ENCODE assay signal across 9 cellular contexts in genomic region chr3:36891651-36892268, GRCh38. TPM values are rescaled to one million over a fixed set of nuclear protein-coding genes. Genes with fewer than 3 reads are reported as not detected.
DNase-seq lines count a peak whose midpoint lies in the region; ATAC-seq and TF ChIP-seq lines count a peak whose summit lies in the region.
"Had no signal": no experiment of that assay in that cellular context is flagged by ENCODE, and none has a peak within 500 bp of the region (broad histone marks: within the 10 kb centered on the region; RNA-seq: fewer than 3 reads in every experiment).

No MANE protein-coding gene starts in this region.

- H3K4me1 Mint-ChIP-seq in activated CD4-positive, alpha-beta T cell treated with anti-CD3 and anti-CD28 coated beads, Interleukin-2, amount 10 ng/mL, durations not matched to agents 24 days and 14 days, result peaks cover 28% of the 10 kb centered on the region
- peaks cover 54 to 65% (median 55%) of the 10 kb centered on the region in 3 donors for H3K4me1 Mint-ChIP-seq in T-cell
- H3K4me1 Mint-ChIP-seq in progenitor cell of endocrine pancreas (ENCODE audit: low read depth), result peaks cover 7% of the 10 kb centered on the region

- no peak overlapping the region for H3K27ac Mint-ChIP-seq in activated CD4-positive, alpha-beta T cell treated with anti-CD3 and anti-CD28 coated beads, Interleukin-2, amount 10 ng/mL, durations not matched to agents 24 days and 14 days
- peak overlapping the region; percentile 77 to 92 for H3K27ac Mint-ChIP-seq in T-cell
- no peak overlapping the region for H3K27ac Mint-ChIP-seq in progenitor cell of endocrine pancreas

- POLR2A ChIA-PET in T-cell (lab: Charles Lee), result interaction anchor here (0.9 to 1.8 kb wide), 2 partner anchors 15 kb away, joined by 5 to 6 read pairs; no protein-coding TSS in a partner anchor

- peak overlapping the region in 1 of 8 donors; percentile 36 for H3K4me3 ChIP-seq in spleen

- CTCF ChIA-PET in T-cell (lab: Charles Lee), result interaction anchor here (0.7 to 2.5 kb wide), 6 partner anchors 15 to 101 kb away, joined by 3 to 15 read pairs (median 6); partner anchors contain the start of genes EPM2AIP1 (in 1 of the 2), MLH1 (in 1 of the 2) and TRANK1 (in 1 of the 2)

- H3K36me3 Mint-ChIP-seq in activated CD4-positive, alpha-beta T cell treated with anti-CD3 and anti-CD28 coated beads, Interleukin-2, amount 10 ng/mL, durations not matched to agents 24 days and 14 days (ENCODE audit: low read depth), result peaks cover 66% of the 10 kb centered on the region
- H3K36me3 Mint-ChIP-seq in T-cell (peaks cover 89% of the 10 kb centered on the region), progenitor cell of endocrine pancreas (ENCODE audit: insufficient read depth) (peaks cover 3% of the 10 kb centered on the region)

- H3K27ac ChIP-seq in spleen, result peak overlapping the region; percentile 3 to 88 (median 72)

- no peaks in the 10 kb centered on the region for H3K27me3 Mint-ChIP-seq in activated CD4-positive, alpha-beta T cell treated with anti-CD3 and anti-CD28 coated beads, Interleukin-2, amount 10 ng/mL, durations not matched to agents 24 days and 14 days
- no peaks in the 10 kb centered on the region for H3K27me3 Mint-ChIP-seq in T-cell
- no peaks in the 10 kb centered on the region for H3K27me3 Mint-ChIP-seq in progenitor cell of endocrine pancreas

- H3K9me3 Mint-ChIP-seq in activated CD4-positive, alpha-beta T cell treated with anti-CD3 and anti-CD28 coated beads, Interleukin-2, amount 10 ng/mL, durations not matched to agents 24 days and 14 days, result no peaks in the 10 kb centered on the region
- H3K9me3 Mint-ChIP-seq in T-cell, result no peaks in the 10 kb centered on the region
- H3K9me3 Mint-ChIP-seq in progenitor cell of endocrine pancreas (ENCODE audit: low read depth), result no peaks in the 10 kb centered on the region

- intact Hi-C loops in activated CD4-positive, alpha-beta T cell treated with anti-CD3 and anti-CD28 coated beads, Interleukin-2, amount 10 ng/mL, durations not matched to agents 24 days and 14 days (cut with micrococcal nuclease), result no loop called here
- intact Hi-C loops in spleen (cut with DNase I; ENCODE audit: low total_unique reads), result no loop called here

- DNase-seq in activated CD4-positive, alpha-beta T cell treated with anti-CD3 and anti-CD28 coated beads, Interleukin-2, amount 10 ng/mL, durations not matched to agents 24 days and 14 days, result no peak
- no peak for DNase-seq in activated CD4-positive, alpha-beta T cell treated with anti-CD3 and anti-CD28 coated beads, Interleukin-2, amount 50 U/mL, for 1 hour
- DNase-seq in T-cell (no peak), spleen (peak; percentile 72), progenitor cell of endocrine pancreas (ENCODE audit: low spot score, unreplicated experiment) (no peak), NCI-H446 (lab: John Stamatoyannopoulos, UW) (no peak), NCI-H2107 treated with DMSO at 0.1 percent for 48 hours (lab: John Stamatoyannopoulos, UW; ENCODE audit: unreplicated experiment) (no peak)
- DNase-seq: small intestine had no signal

- TF ChIP-seq CTCF in spleen (IDR thresholded peaks at IDR 0.05 in 8 of 11, conservative IDR thresholded peaks at IDR 0.05 in 3 of 11) (no peak), progenitor cell of endocrine pancreas (IDR thresholded peaks at IDR 0.05; ENCODE audit: unreplicated experiment) (no peak)

- peaks cover 34 to 72% (median 64%) of the 10 kb centered on the region in 6 donors for H3K4me1 ChIP-seq in spleen

- no peaks in the 10 kb centered on the region for H3K27me3 ChIP-seq in spleen (replicated peaks in 1 of 7)

- peak overlapping the region; percentile 17 for H3K4me3 Mint-ChIP-seq in activated CD4-positive, alpha-beta T cell treated with anti-CD3 and anti-CD28 coated beads, Interleukin-2, amount 10 ng/mL, durations not matched to agents 24 days and 14 days
- peak overlapping the region in 1 of 3 donors; percentile 42 for H3K4me3 Mint-ChIP-seq in T-cell
- H3K4me3 Mint-ChIP-seq in progenitor cell of endocrine pancreas (ENCODE audit: low read depth), result no peak overlapping the region

- peaks cover 0 to 73% (median 49%) of the 10 kb centered on the region in 6 donors for H3K36me3 ChIP-seq in spleen

- ATAC-seq in HG02870 (IDR thresholded peaks at IDR 0.05; ENCODE audit: unreplicated experiment) (peak; percentile 71), T-cell (replicated peaks in 1 of 4) (no peak)

- no peaks in the 10 kb centered on the region for H3K9me3 ChIP-seq in spleen

- 67 to 81% (median 75%) methylated on average over 6 of the region's 6 CpGs for WGBS in spleen, 5 donors

- no peak for TF ChIP-seq POLR2A in spleen (IDR thresholded peaks at IDR 0.05)

RNA-seq across cellular contexts. Expression of gene TRANK1, which starts 53.1 kb away (rescaled TPM):
- total RNA-seq in activated CD4-positive, alpha-beta T cell treated with anti-CD3 and anti-CD28 coated beads, Interleukin-2, amount 10 ng/mL, durations not matched to agents 24 days and 14 days, result 2.1 and 2.3 TPM in 2 replicates
- total RNA-seq in T-cell (100 to 1,000 TPM in 3 of 5 donors, 10 to 100 TPM in 2; 96.0 to 160 (median 127) TPM), spleen (10 to 100 TPM; 50.3 to 75.6 (median 63.0) TPM), progenitor cell of endocrine pancreas (16.4 and 17.1 TPM in 2 replicates)
- polyA plus RNA-seq in spleen, result 10 to 100 TPM in 1 of 3 donors, 1 to 10 TPM in 2; 5.3 to 10.1 (median 6.1) TPM

Comparison
In these comparisons a context has a peak if more than half of its experiments do, and no peak if none do; other contexts are left out.
1. H3K27ac Mint-ChIP-seq: peak in T-cell (2 of 2); none in activated CD4-positive, alpha-beta T cell treated with anti-CD3 and anti-CD28 coated beads, Interleukin-2, amount 10 ng/mL, durations not matched to agents 24 days and 14 days (single experiment) and progenitor cell of endocrine pancreas (single experiment).